Comparison of ENCODE assay signal across 28 cellular contexts in genomic region chr7:125551008-125551407, GRCh38.
"Had no signal": no experiment of that assay in that cellular context is flagged by ENCODE, and none has a peak within 500 bp of the region (broad histone marks: within the 10 kb centered on the region; RNA-seq: fewer than 3 reads in every experiment).

No MANE protein-coding gene starts in this region.

- H3K27ac Mint-ChIP-seq: naive thymus-derived CD4-positive, alpha-beta T cell; natural killer cell treated with Interleukin-12 subunit alpha and Interleukin-12 subunit beta and Interleukin-15 and Interleukin-18, amount 100 ng/mL, for 72 hours; stimulated activated naive B cell treated with anti-CD40 and anti-IgM and Interleukin-4, amounts not matched to agents 10 μg/mL and 1 μg/mL and 100 μg/mL, for 72 hours had no signal

- ATAC-seq: mucosa of descending colon; naive thymus-derived CD4-positive, alpha-beta T cell; natural killer cell treated with Interleukin-12 subunit alpha and Interleukin-12 subunit beta and Interleukin-15 and Interleukin-18, amount 100 ng/mL, for 72 hours; pancreas; right cardiac atrium; sciatic nerve; stimulated activated naive B cell treated with anti-CD40 and anti-IgM and Interleukin-4, amounts not matched to agents 10 μg/mL and 1 μg/mL and 100 μg/mL, for 72 hours; stimulated activated naive CD8-positive, alpha-beta T cell treated with anti-CD3 and anti-CD28 coated beads, Interleukin-15, Interleukin-2, amounts not matched to agents 100 U/mL and 50 U/mL, for 24 hours; upper lobe of right lung had no signal

- H3K4me1 Mint-ChIP-seq: naive thymus-derived CD4-positive, alpha-beta T cell; stimulated activated naive B cell treated with anti-CD40 and anti-IgM and Interleukin-4, amounts not matched to agents 10 μg/mL and 1 μg/mL and 100 μg/mL, for 72 hours had no signal

- H3K4me3 Mint-ChIP-seq: naive thymus-derived CD4-positive, alpha-beta T cell; natural killer cell treated with Interleukin-12 subunit alpha and Interleukin-12 subunit beta and Interleukin-15 and Interleukin-18, amount 100 ng/mL, for 72 hours; stimulated activated naive B cell treated with anti-CD40 and anti-IgM and Interleukin-4, amounts not matched to agents 10 μg/mL and 1 μg/mL and 100 μg/mL, for 72 hours had no signal

- DNase-seq: hippocampal formation; left ventricle myocardium inferior; midbrain; mucosa of descending colon; naive thymus-derived CD4-positive, alpha-beta T cell; nucleus accumbens; pancreas; posterior cingulate gyrus; retina; right cardiac atrium; stimulated activated CD4-positive, alpha-beta T cell treated with anti-CD3 and anti-CD28 coated beads, Interleukin-12 subunit alpha, Interleukin-12 subunit beta, amount 100 ng/mL, for 4 hours; stimulated activated CD4-positive, alpha-beta T cell treated with anti-CD3 and anti-CD28 coated beads, Interleukin-15, amount 100 ng/mL, for 24 hours; stimulated activated CD4-positive, alpha-beta T cell treated with anti-CD3 and anti-CD28 coated beads, Interleukin-2, amount 100 ng/mL, for 24 hours; stimulated activated CD4-positive, alpha-beta T cell treated with anti-CD3 and anti-CD28 coated beads, Interleukin-4, amount 100 ng/mL, for 1 hour; stimulated activated naive B cell treated with anti-CD40 and anti-IgM and Interleukin-4, amounts not matched to agents 10 μg/mL and 1 μg/mL and 100 μg/mL, for 72 hours; stimulated activated naive CD8-positive, alpha-beta T cell treated with anti-CD3 and anti-CD28 coated beads, Interleukin-15, Interleukin-2, amounts not matched to agents 100 U/mL and 50 U/mL, for 24 hours; stomach; testis; thyroid gland; transverse colon; upper lobe of right lung had no signal

- H3K4me3 ChIP-seq: left ventricle myocardium inferior, lung, mucosa of descending colon, pancreas, prostate gland, skin epidermis, stomach, testis, thyroid gland, transverse colon, upper lobe of right lung had no signal

- H3K36me3 Mint-ChIP-seq: naive thymus-derived CD4-positive, alpha-beta T cell; natural killer cell treated with Interleukin-12 subunit alpha and Interleukin-12 subunit beta and Interleukin-15 and Interleukin-18, amount 100 ng/mL, for 72 hours; stimulated activated naive B cell treated with anti-CD40 and anti-IgM and Interleukin-4, amounts not matched to agents 10 μg/mL and 1 μg/mL and 100 μg/mL, for 72 hours had no signal

- FAIRE-seq: islet of Langerhans, urothelium cell line had no signal

- H3K4me1 ChIP-seq: left ventricle myocardium inferior, pancreas, prostate gland, stomach, testis, thyroid gland, transverse colon, upper lobe of right lung had no signal

- H3K27ac ChIP-seq: left ventricle myocardium inferior, pancreas, prostate gland, skin epidermis, stomach, testis, thyroid gland, transverse colon, upper lobe of right lung had no signal

- H3K27me3 Mint-ChIP-seq: naive thymus-derived CD4-positive, alpha-beta T cell; natural killer cell treated with Interleukin-12 subunit alpha and Interleukin-12 subunit beta and Interleukin-15 and Interleukin-18, amount 100 ng/mL, for 72 hours; stimulated activated naive B cell treated with anti-CD40 and anti-IgM and Interleukin-4, amounts not matched to agents 10 μg/mL and 1 μg/mL and 100 μg/mL, for 72 hours had no signal

- H3K9me3 ChIP-seq: pancreas, prostate gland, testis, thyroid gland, upper lobe of right lung had no signal

- H3K27me3 ChIP-seq: pancreas, stomach, testis, thyroid gland, transverse colon, upper lobe of right lung had no signal

- H3K36me3 ChIP-seq: left ventricle myocardium inferior, pancreas, prostate gland, stomach, thyroid gland, transverse colon, upper lobe of right lung had no signal
